ENCODE assay signal across 9 cellular contexts in genomic region chr17:73902416-73903181, GRCh38.
DNase-seq lines count a peak whose midpoint lies in the region; ATAC-seq, FAIRE-seq and TF ChIP-seq lines count a peak whose summit lies in the region.
"Had no signal": no experiment of that assay in that cellular context is flagged by ENCODE, and none has a peak within 500 bp of the region (broad histone marks: within the 10 kb centered on the region; RNA-seq: fewer than 3 reads in every experiment).

No MANE protein-coding gene starts in this region.

- no peaks in the 10 kb centered on the region for H3F3A ChIP-seq in GM23248 (ENCODE audit: insufficient read depth)

- DNase-seq in DMS79 treated with DMSO at 0.1 percent for 48 hours (lab: John Stamatoyannopoulos, UW) (peak; percentile 73), NCI-H1417 (lab: John Stamatoyannopoulos, UW) (peak; percentile 81 to 94 (median 81)), coronary artery (ENCODE audit: low spot score) (no peak), GM23248 (no peak), GM12891 (ENCODE audit: insufficient read length, low spot score) (no peak), erythroblast (lab: John Stamatoyannopoulos, UW) (no peak)

- H3K4me1 Mint-ChIP-seq in nephron: peaks cover 13% of the 10 kb centered on the region

- H3K27me3 ChIP-seq in GM23248 (replicated peaks; ENCODE audit: insufficient read depth): peaks cover 10% of the 10 kb centered on the region

- FAIRE-seq in GM12891 (lab: Jason Lieb, UNC): no peak

- H3K4me3 ChIP-seq in coronary artery: peak overlapping the region; percentile 56
- H3K4me3 ChIP-seq in GM23248: no peak overlapping the region

- H3K9ac ChIP-seq in GM23248: no peak overlapping the region

- TF ChIP-seq POLR2A in GM12891 (IDR thresholded peaks at IDR 0.05; ENCODE audit: low read depth, low read length) (no peak), erythroblast (IDR thresholded peaks at IDR 0.05; ENCODE audit: low read length) (no peak)

- no peak overlapping the region for H3K4me2 ChIP-seq in GM23248 (ENCODE audit: unreplicated experiment)

- no peaks in the 10 kb centered on the region for H3K9me3 ChIP-seq in GM23248 (ENCODE audit: low read depth)

- H3K27ac Mint-ChIP-seq in nephron: no peak overlapping the region

- no peak overlapping the region for H2AFZ ChIP-seq in GM23248

- no peak for ATAC-seq in GM21619 (IDR thresholded peaks at IDR 0.05; ENCODE audit: unreplicated experiment)
- ATAC-seq: Panc1 had no signal

- no peaks in the 10 kb centered on the region for H3K4me1 ChIP-seq in GM23248 (ENCODE audit: insufficient read depth)

- H4K20me1 ChIP-seq in GM23248 (ENCODE audit: insufficient read depth): no peaks in the 10 kb centered on the region

- no peaks in the 10 kb centered on the region for H3K79me2 ChIP-seq in GM23248 (ENCODE audit: insufficient read depth)

- WGBS in GM23248 (ENCODE audit: low coverage in 1 of 2, low lambda C conversion rate in 2 of 2, missing lambda C conversion rate in 2 of 2), 2 experiments: 50 to 57% methylated on average over 22 to 26 of the region's 26 CpGs

- H3K36me3 Mint-ChIP-seq in nephron (ENCODE audit: low read depth): no peaks in the 10 kb centered on the region

- in situ Hi-C loops in GM23248 (cut with MboI): no loop called here

- H3K9me2 ChIP-seq in GM23248 (ENCODE audit: insufficient read depth): no peaks in the 10 kb centered on the region

- peak overlapping the region; percentile 57 to 87 (median 84) for H3K4me3 Mint-ChIP-seq in nephron

- no peak overlapping the region for H3K27ac ChIP-seq in coronary artery
- H3K27ac ChIP-seq in GM23248: no peak overlapping the region

- H3K9me3 Mint-ChIP-seq in nephron: peaks cover 2% of the 10 kb centered on the region

- H3K36me3 ChIP-seq in GM23248 (ENCODE audit: low read depth): no peaks in the 10 kb centered on the region

- H3K27me3 Mint-ChIP-seq in nephron (ENCODE audit: low read depth): peaks cover 78% of the 10 kb centered on the region

- TF ChIP-seq CTCF in coronary artery (IDR thresholded peaks at IDR 0.05) (no peak), nephron (IDR thresholded peaks at IDR 0.05; ENCODE audit: unreplicated experiment in 3 of 3) (no peak)

TF ChIP-seq in GM12891, 5 proteins besides CTCF, POLR2A, EP300 and RAD21:
- no peak for TF ChIP-seq PAX5 (IDR thresholded peaks at IDR 0.05; ENCODE audit: insufficient read depth, low read length, severe bottlenecking)
- no peak for TF ChIP-seq TAF1 (IDR thresholded peaks at IDR 0.05; ENCODE audit: low read depth, low read length)
- no peak for TF ChIP-seq POLR2AphosphoS5 (IDR thresholded peaks at IDR 0.05; ENCODE audit: low read depth, low read length)
- TF ChIP-seq POU2F2 (IDR thresholded peaks at IDR 0.05; ENCODE audit: low read depth, low read length): no peak
- no peak for TF ChIP-seq SPI1 (IDR thresholded peaks at IDR 0.05; ENCODE audit: low read depth, low read length)

Comparison
In these comparisons a context has a peak if more than half of its experiments do, and no peak if none do; other contexts are left out.
1. DNase-seq: peak in DMS79 treated with DMSO at 0.1 percent for 48 hours (single experiment) and NCI-H1417 (3 of 3); none in coronary artery (single experiment), GM23248 (single experiment), GM12891 (single experiment) and erythroblast (0 of 2).